Comparison of ENCODE assay signal across 8 cellular contexts in the genomic region with DNA sequence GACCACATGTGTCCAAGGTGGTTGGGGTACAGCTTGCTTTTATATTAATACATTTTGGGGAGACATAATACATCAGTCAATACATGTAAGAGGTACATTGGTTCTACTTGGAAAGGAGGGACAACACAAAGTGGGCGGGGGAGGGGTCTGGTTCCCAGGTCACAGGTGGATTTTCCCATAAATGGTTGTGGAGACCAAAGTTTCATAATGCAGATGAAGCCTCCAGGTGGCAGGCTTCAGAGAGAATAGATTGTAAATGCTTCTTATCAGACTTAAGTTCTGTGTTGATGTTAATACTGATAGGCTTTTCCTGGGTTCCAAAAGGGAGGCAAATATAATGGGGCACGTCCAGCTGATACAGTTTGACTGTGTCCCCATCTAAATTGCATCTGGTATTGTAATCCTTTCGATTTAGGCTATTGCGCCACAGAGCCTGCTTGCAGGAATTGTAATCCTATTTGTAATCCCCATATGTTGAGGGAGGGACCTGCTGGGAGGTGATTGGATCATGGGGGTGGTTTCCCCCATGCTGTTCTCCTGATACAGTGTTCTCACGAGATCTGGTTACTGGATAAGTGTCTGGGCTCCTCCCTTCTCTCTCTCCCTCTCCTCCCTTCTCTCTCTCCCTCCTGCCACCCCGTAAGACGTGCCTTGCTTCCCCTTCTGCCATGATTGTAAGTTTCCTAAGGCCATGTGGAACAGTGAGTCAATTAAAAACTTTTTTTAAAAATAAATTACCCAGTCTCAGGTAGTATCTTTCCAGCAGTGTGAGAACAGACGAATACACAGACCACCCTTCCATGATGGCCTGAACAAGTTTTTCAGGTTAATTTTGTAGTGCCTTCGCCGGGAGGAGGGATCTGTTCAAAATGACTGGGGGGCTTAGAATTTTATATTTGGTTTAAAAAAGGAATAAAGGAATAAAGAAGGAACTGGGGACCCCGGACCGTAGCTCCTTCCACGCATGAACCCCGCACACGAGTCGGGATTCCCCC. TPM values are rescaled to one million over a fixed set of nuclear protein-coding genes. Genes with fewer than 3 reads are reported as not detected.
DNase-seq lines count a peak whose midpoint lies in the region; FAIRE-seq and TF ChIP-seq lines count a peak whose summit lies in the region.

No MANE protein-coding gene starts in this region.

- H3K27me3 Mint-ChIP-seq in CD8-positive, alpha-beta memory T cell, result peaks cover 42 to 66% of the 10 kb centered on the region in 2 donors
- peaks cover 1% of the 10 kb centered on the region for H3K27me3 Mint-ChIP-seq in HFFc6 (ENCODE audit: insufficient read depth)

- TF ChIP-seq CTCF in HFFc6 (IDR thresholded peaks at IDR 0.05), result peak; percentile 32; the same call in 1 of the 2 replicates
- peak; percentile 20 for TF ChIP-seq CTCF in epithelial cell of proximal tubule (conservative IDR thresholded peaks at IDR 0.05; ENCODE audit: low read depth, low read length)

- H3K36me3 Mint-ChIP-seq in CD8-positive, alpha-beta memory T cell, result peaks cover 0 to 7% (median 2%) of the 10 kb centered on the region in 3 donors
- H3K36me3 Mint-ChIP-seq in HFFc6 (ENCODE audit: low read depth), result peaks cover 12% of the 10 kb centered on the region; the same call in 1 of the 2 replicates

- no peaks in the 10 kb centered on the region for H3K4me1 ChIP-seq in CD8-positive, alpha-beta memory T cell (ENCODE audit: insufficient read depth, low read length)
- H3K4me1 ChIP-seq in SJSA1 (replicated peaks) (no peaks in the 10 kb centered on the region), neuron (ENCODE audit: insufficient read depth, low read length) (peaks cover 10% of the 10 kb centered on the region)

- peak overlapping the region; percentile 43 for H3K27ac ChIP-seq in CD8-positive, alpha-beta memory T cell (ENCODE audit: low read depth, low read length)
- H3K27ac ChIP-seq in SJSA1, result no peak overlapping the region

- CTCF ChIA-PET in CD8-positive, alpha-beta memory T cell (lab: Charles Lee), result no interaction called here

- no peaks in the 10 kb centered on the region for H3K9me3 ChIP-seq in CD8-positive, alpha-beta memory T cell (ENCODE audit: low read length)
- peaks cover 3% of the 10 kb centered on the region; the same call in 1 of the 2 replicates for H3K9me3 ChIP-seq in SJSA1 (replicated peaks)
- peaks cover 13% of the 10 kb centered on the region for H3K9me3 ChIP-seq in neuron (ENCODE audit: low read length)

- H3K4me3 Mint-ChIP-seq in CD8-positive, alpha-beta memory T cell, result peak overlapping the region in 6 of 7 donors; percentile 25 to 82 (median 61)
- peak overlapping the region; percentile 99 for H3K4me3 Mint-ChIP-seq in HFFc6

- in situ Hi-C loops in ACHN (cut with HindIII; ENCODE audit: low pct_ligation_motif_present, low pct_unique_long_range_greater_than_20kb, low sequenced_read_pairs), result no loop called here

- POLR2A ChIA-PET in CD8-positive, alpha-beta memory T cell (lab: Charles Lee), result no interaction called here

- peaks cover 0 to 7% (median 3%) of the 10 kb centered on the region in 5 donors for H3K9me3 Mint-ChIP-seq in CD8-positive, alpha-beta memory T cell
- H3K9me3 Mint-ChIP-seq in HFFc6, result peaks cover 7% of the 10 kb centered on the region

- no peak overlapping the region for H3K27ac Mint-ChIP-seq in CD8-positive, alpha-beta memory T cell
- H3K27ac Mint-ChIP-seq in HFFc6, result peak overlapping the region; percentile 48

- no peaks in the 10 kb centered on the region for H3K36me3 ChIP-seq in CD8-positive, alpha-beta memory T cell (ENCODE audit: insufficient read depth, low read length)
- H3K36me3 ChIP-seq in SJSA1 (no peaks in the 10 kb centered on the region), neuron (ENCODE audit: insufficient read depth, low read length) (peaks cover 5% of the 10 kb centered on the region)

- peaks cover 11 to 20% (median 14%) of the 10 kb centered on the region in 3 donors for H3K4me1 Mint-ChIP-seq in CD8-positive, alpha-beta memory T cell
- peaks cover 8% of the 10 kb centered on the region for H3K4me1 Mint-ChIP-seq in HFFc6 (ENCODE audit: low read depth)

- H3K4me3 ChIP-seq in CD8-positive, alpha-beta memory T cell (ENCODE audit: low read length), result peak overlapping the region; percentile 51
- H3K4me3 ChIP-seq in SJSA1 (peak overlapping the region; percentile 43), epithelial cell of proximal tubule (ENCODE audit: low read depth, low read length) (peak overlapping the region; percentile 85), neuron (ENCODE audit: low read length) (peak overlapping the region; percentile 71)

- peaks cover 6% of the 10 kb centered on the region for H3K27me3 ChIP-seq in CD8-positive, alpha-beta memory T cell (ENCODE audit: insufficient read depth, low read length, poor library complexity, severe bottlenecking)
- H3K27me3 ChIP-seq in SJSA1 (replicated peaks) (no peaks in the 10 kb centered on the region), neuron (ENCODE audit: insufficient read depth, low read length) (no peaks in the 10 kb centered on the region)

- TF ChIP-seq POLR2A in GM12892 (IDR thresholded peaks at IDR 0.05; ENCODE audit: low read depth, low read length), result no peak

- peak overlapping the region; percentile 56 for H2AFZ ChIP-seq in neuron (ENCODE audit: low read depth, low read length)

- no peak for DNase-seq in CD8-positive, alpha-beta memory T cell
- peak; percentile 84 for DNase-seq in HFFc6
- no peak for DNase-seq in SJSA1 (ENCODE audit: low read depth in 1 of 2, low spot score in 2 of 2)
- no peak for DNase-seq in epithelial cell of proximal tubule (ENCODE audit: low read depth)
- no peak for DNase-seq in HuH-7 (ENCODE audit: low spot score)
- DNase-seq in GM12892 (ENCODE audit: insufficient read length), result no peak
- no peak for DNase-seq in ACHN

- no peak for FAIRE-seq in GM12892 (lab: Jason Lieb, UNC)

RNA-seq across cellular contexts. Expression of a gene that starts 44.9 kb away (rescaled TPM):
- 1 to 10 TPM; 4.4 to 4.6 TPM for total RNA-seq in CD8-positive, alpha-beta memory T cell
- polyA plus RNA-seq in CD8-positive, alpha-beta memory T cell, result 3.6 TPM
- total RNA-seq in HFFc6 (2021; fragmentation: NEBNext Ultra II Directional; extraction: Animal tissue kit (Norgen Biotek cat#: 25700)), result 1 to 10 TPM; 3.4 to 4.7 (median 4.1) TPM
- total RNA-seq in SJSA1 (2014; rRNA removed; shearing (Covaris generic)), result 3.3 and 7.4 TPM in 2 replicates
- total RNA-seq in epithelial cell of proximal tubule, result 6.5 and 7.4 TPM in 2 replicates
- 2.7 TPM for polyA plus RNA-seq in GM12892 (2012; ENCODE audit: missing spikeins)
